Comparison of ENCODE assay signal across 17 cellular contexts in genomic region chr13:44416297-44416696, GRCh38. TPM values are rescaled to one million over a fixed set of nuclear protein-coding genes. Genes with fewer than 3 reads are reported as not detected.
DNase-seq lines count a peak whose midpoint lies in the region; ATAC-seq and TF ChIP-seq lines count a peak whose summit lies in the region.
"Had no signal": no experiment of that assay in that cellular context is flagged by ENCODE, and none has a peak within 500 bp of the region (broad histone marks: within the 10 kb centered on the region; RNA-seq: fewer than 3 reads in every experiment).

No MANE protein-coding gene starts in this region.

- H3K9me3 ChIP-seq in neutrophil (no peaks in the 10 kb centered on the region), mesenchymal stem cell (ENCODE audit: control insufficient read depth, low read length) (no peaks in the 10 kb centered on the region)
- H3K9me3 ChIP-seq: BE2C, SJCRH30 had no signal

- TF ChIP-seq POLR2A in NB4 (IDR thresholded peaks at IDR 0.05; ENCODE audit: extremely low read depth, insufficient read length), result no peak

- DNase-seq in GF-D8 (lab: John Stamatoyannopoulos, UW) (peak; percentile 94), NB4 (ENCODE audit: low read depth) (peak; percentile 69), mesenchymal stem cell (no peak), HuH-7.5 (ENCODE audit: low spot score) (no peak)
- DNase-seq in central memory CD8-positive, alpha-beta T cell (ENCODE audit: low spot score in 2 of 2), result no peak
- DNase-seq: activated CD4-positive, alpha-beta T cell treated with anti-CD3 and anti-CD28 coated beads, Interleukin-2, amount 50 U/mL, for 1 hour; activated naive CD4-positive, alpha-beta T cell; activated T-cell treated with anti-CD3 and anti-CD28 coated beads for 4 hours; BE2C; kidney glomerular epithelial cell; NCI-H187; NCI-H345; SJCRH30; stimulated activated CD4-positive, alpha-beta T cell treated with anti-CD3 and anti-CD28 coated beads, Interleukin-4, amount 100 ng/mL, for 24 hours; stimulated activated CD8-positive, alpha-beta memory T cell treated with anti-CD3 and anti-CD28 coated beads, Interleukin-4, amount 100 ng/mL, for 48 hours had no signal

- no peak overlapping the region for H4K8ac ChIP-seq in mesenchymal stem cell (ENCODE audit: low read length)

- no peaks in the 10 kb centered on the region for H3K36me3 Mint-ChIP-seq in central memory CD8-positive, alpha-beta T cell (ENCODE audit: insufficient read depth)

- no peak overlapping the region for H3K4me3 Mint-ChIP-seq in central memory CD8-positive, alpha-beta T cell

- no peak for TF ChIP-seq CTCF in NB4 (IDR thresholded peaks at IDR 0.05; ENCODE audit: low read depth, low read length)
- no peak for TF ChIP-seq CTCF in neutrophil (IDR thresholded peaks at IDR 0.05)

- no peak overlapping the region for H2BK15ac ChIP-seq in mesenchymal stem cell (ENCODE audit: low read depth, poor library complexity, severe bottlenecking)

- H3K14ac ChIP-seq in mesenchymal stem cell (ENCODE audit: low read length in 2 of 2), result peak overlapping the region in 1 of 2 experiments; percentile 26

- H3K18ac ChIP-seq in mesenchymal stem cell (ENCODE audit: low read depth in 1 of 2, low read length in 2 of 2), result peak overlapping the region in 1 of 2 experiments; percentile 38

- no peak overlapping the region for H4K91ac ChIP-seq in mesenchymal stem cell (ENCODE audit: low read length)

- H2BK12ac ChIP-seq in mesenchymal stem cell (ENCODE audit: low read length in 2 of 2), result no peak overlapping the region

- H3K36me3 ChIP-seq in neutrophil (no peaks in the 10 kb centered on the region), mesenchymal stem cell (ENCODE audit: control insufficient read depth in 1 of 2, insufficient read depth in 2 of 2, low read depth in 1 of 2, low read length in 2 of 2) (no peaks in the 10 kb centered on the region)
- H3K36me3 ChIP-seq: BE2C, SJCRH30 had no signal

- no peak overlapping the region for H3K23ac ChIP-seq in mesenchymal stem cell (ENCODE audit: low read length in 2 of 2)

- H2AFZ ChIP-seq in mesenchymal stem cell (ENCODE audit: low read depth, low read length), result no peak overlapping the region

- no peaks in the 10 kb centered on the region for H3K9me3 Mint-ChIP-seq in central memory CD8-positive, alpha-beta T cell

- H3K4me3 ChIP-seq in NB4 (ENCODE audit: low read depth, low read length), result no peak overlapping the region
- peak overlapping the region in 1 of 2 experiments; percentile 4 for H3K4me3 ChIP-seq in neutrophil (ENCODE audit: low read depth in 1 of 2, low read length in 1 of 2)
- H3K4me3 ChIP-seq in mesenchymal stem cell (ENCODE audit: insufficient read depth in 1 of 2, low read depth in 1 of 2, low read length in 2 of 2), result no peak overlapping the region
- H3K4me3 ChIP-seq: SJCRH30 had no signal

- peak overlapping the region in 1 of 2 experiments; percentile 15 for H3K4ac ChIP-seq in mesenchymal stem cell (ENCODE audit: low read depth in 1 of 2, low read length in 2 of 2)

- H3K27me3 ChIP-seq in neutrophil (no peaks in the 10 kb centered on the region), mesenchymal stem cell (ENCODE audit: control insufficient read depth in 1 of 2, insufficient read depth in 1 of 2, low read length in 2 of 2) (peaks cover 0 to 22% of the 10 kb centered on the region in 2 experiments)
- H3K27me3 ChIP-seq: BE2C, SJCRH30 had no signal

- WGBS in mesenchymal stem cell, result 81% methylated on average over 10 of the region's 10 CpGs

- H3K4me2 ChIP-seq in mesenchymal stem cell (ENCODE audit: low read length, poor library complexity, severe bottlenecking), result no peak overlapping the region

- H3K27ac ChIP-seq in neutrophil (peak overlapping the region; percentile 59), mesenchymal stem cell (ENCODE audit: low read length, poor library complexity, severe bottlenecking) (no peak overlapping the region)
- H3K27ac ChIP-seq: SJCRH30 had no signal

- H3K4me1 ChIP-seq in neutrophil (ENCODE audit: control insufficient read depth in 1 of 2, insufficient read depth in 1 of 2, low read depth in 1 of 2, low read length in 1 of 2) (peaks cover 56 to 66% of the 10 kb centered on the region in 2 experiments), mesenchymal stem cell (ENCODE audit: control insufficient read depth, insufficient read depth, low read depth, low read length) (peaks cover 14% of the 10 kb centered on the region)
- H3K4me1 ChIP-seq: BE2C, SJCRH30 had no signal

- ATAC-seq in central memory CD8-positive, alpha-beta T cell (replicated peaks; ENCODE audit: extremely low read depth, poor library complexity, severe bottlenecking), result no peak
- no peak for ATAC-seq in GM19455 (IDR thresholded peaks at IDR 0.05; ENCODE audit: unreplicated experiment)

- H3K79me1 ChIP-seq in mesenchymal stem cell (replicated peaks; ENCODE audit: low read length, poor library complexity, severe bottlenecking), result no peaks in the 10 kb centered on the region

- no peak overlapping the region for H2BK120ac ChIP-seq in mesenchymal stem cell (ENCODE audit: low read depth, low read length)

- H3K4me1 Mint-ChIP-seq in central memory CD8-positive, alpha-beta T cell, result no peaks in the 10 kb centered on the region

- no peak overlapping the region for H2BK5ac ChIP-seq in mesenchymal stem cell (ENCODE audit: low read depth, low read length, poor library complexity, severe bottlenecking)

- peaks cover 28% of the 10 kb centered on the region for H3K27me3 Mint-ChIP-seq in central memory CD8-positive, alpha-beta T cell

- peak overlapping the region; percentile 47 for H3K27ac Mint-ChIP-seq in central memory CD8-positive, alpha-beta T cell (ENCODE audit: low read depth)

- H3K9ac ChIP-seq in mesenchymal stem cell (ENCODE audit: low read length), result no peak overlapping the region

- H2AK5ac ChIP-seq in mesenchymal stem cell (ENCODE audit: low read length, severe bottlenecking), result no peak overlapping the region

RNA-seq across cellular contexts. Expression of gene SERP2, which starts 42.7 kb away (rescaled TPM):
- 3.4 TPM for polyA plus RNA-seq in mesenchymal stem cell (2013, experiment 1 of 2)
- 3.5 TPM for polyA plus RNA-seq in mesenchymal stem cell (2013, experiment 2 of 2)

Comparison
In these comparisons a context has a peak if more than half of its experiments do, and no peak if none do; other contexts are left out.
1. DNase-seq: peak in GF-D8 (single experiment) and NB4 (single experiment); none in central memory CD8-positive, alpha-beta T cell (0 of 2), mesenchymal stem cell (single experiment) and HuH-7.5 (single experiment).